ENCODE assay signal across 1 cellular context in the genomic region with DNA sequence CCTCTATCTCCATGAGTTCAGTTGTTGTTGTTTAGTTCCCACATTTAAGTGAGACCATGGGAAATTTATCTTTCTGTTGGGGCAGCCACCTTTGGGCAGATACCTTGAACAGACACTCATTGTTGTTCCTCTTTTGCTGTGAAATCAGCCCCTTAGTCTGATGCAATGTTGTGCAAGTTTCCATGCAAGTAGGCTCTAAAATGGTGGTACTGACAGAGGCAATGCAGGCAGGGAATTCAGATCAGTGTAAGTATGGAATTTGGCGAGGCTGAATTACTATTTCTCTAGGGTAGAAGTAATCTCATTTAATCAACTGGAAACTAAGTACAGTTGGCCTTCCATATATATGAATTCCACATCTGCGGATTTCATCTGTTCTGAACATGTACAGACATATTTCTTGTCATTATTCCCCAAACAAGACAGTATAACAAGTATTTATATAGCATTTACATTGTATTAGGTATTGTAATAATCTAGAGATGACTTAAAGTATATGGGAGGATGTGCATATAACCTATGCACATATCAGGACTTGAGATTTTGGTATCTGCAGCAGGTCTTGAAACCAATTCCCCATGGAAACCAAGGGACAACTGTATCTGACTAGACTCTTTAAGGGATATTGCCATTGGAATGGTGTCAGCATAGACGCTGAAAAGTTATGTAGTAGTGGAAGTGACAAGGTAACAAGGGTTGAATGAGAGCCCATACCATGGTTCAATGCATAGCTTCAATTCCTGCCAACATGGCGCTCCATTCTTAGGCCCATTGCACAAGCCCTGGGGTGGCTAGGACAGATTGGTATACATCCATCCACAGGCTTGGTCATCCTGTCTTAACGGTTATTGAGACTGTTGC.
A peak's percentile ranks its signal among the peaks of the same experiment; 100 is the strongest.
TF ChIP-seq lines count a peak whose summit lies in the region.

No MANE protein-coding gene starts in this region.

TF ChIP-seq in K562, 482 proteins besides CTCF, POLR2A, EP300 and RAD21 (continued from another document and continues in another):
- TF ChIP-seq E2F8 (IDR thresholded peaks at IDR 0.05; ENCODE audit: low read depth, partially characterized antibody) (no peak), EP400 (IDR thresholded peaks at IDR 0.05) (peak; percentile 24; the same call in 1 of the 2 replicates), POLR2AphosphoS5 (IDR thresholded peaks at IDR 0.05; ENCODE audit: control insufficient read depth, insufficient read depth, low read depth, low read length) (no peak), TEAD2 (tag; IDR thresholded peaks at IDR 0.05) (no peak), ZNF668 (CRISPR knock-in tag; IDR thresholded peaks at IDR 0.05) (no peak), ZSCAN32 (CRISPR knock-in tag; IDR thresholded peaks at IDR 0.05) (peak; percentile 95), REST (CRISPR knock-in tag; IDR thresholded peaks at IDR 0.05; ENCODE audit: low read depth) (0 out of 2 replicates have a peak, but pooled peaks have one; percentile 23), KLF1 (tag; IDR thresholded peaks at IDR 0.05) (no peak), VEZF1 (CRISPR knock-in tag; IDR thresholded peaks at IDR 0.05) (no peak), SMAD3 (CRISPR knock-in tag; conservative IDR thresholded peaks at IDR 0.05) (peak; percentile 69), ZNF695 (CRISPR knock-in tag; IDR thresholded peaks at IDR 0.05) (no peak), CGGBP1 (CRISPR knock-in tag; IDR thresholded peaks at IDR 0.05) (no peak), TEAD1 (CRISPR knock-in tag; IDR thresholded peaks at IDR 0.05) (peak in 1 of 2 experiments; percentile 69; a peak in 2 of 4 replicates), ZBTB7A (IDR thresholded peaks at IDR 0.05; ENCODE audit: borderline replicate concordance, control insufficient read depth, low read depth, low read length) (no peak), SNIP1 (IDR thresholded peaks at IDR 0.05; ENCODE audit: low read depth) (no peak), PCBP2 (IDR thresholded peaks at IDR 0.05; ENCODE audit: low read depth, low read length, poor library complexity, severe bottlenecking) (no peak), ERF (CRISPR knock-in tag; IDR thresholded peaks at IDR 0.05) (no peak), ZNF449 (CRISPR knock-in tag; IDR thresholded peaks at IDR 0.05) (peak; percentile 70; the same call in 1 of the 2 replicates), ZNF134 (CRISPR knock-in tag; conservative IDR thresholded peaks at IDR 0.05) (no peak; the same call in 1 of the 2 replicates), HDGF (IDR thresholded peaks at IDR 0.05) (no peak), ZNF146 (CRISPR knock-in tag; IDR thresholded peaks at IDR 0.05; ENCODE audit: unreplicated experiment) (no peak), JUN (IDR thresholded peaks at IDR 0.05; ENCODE audit: borderline replicate concordance, low read depth, low read length) (no peak), JUN (CRISPR knock-in tag; IDR thresholded peaks at IDR 0.05; ENCODE audit: borderline replicate concordance) (no peak), SRSF9 (IDR thresholded peaks at IDR 0.05; ENCODE audit: borderline replicate concordance, low read depth, low read length) (no peak), TAF7 (tag; IDR thresholded peaks at IDR 0.05) (no peak), ZNF217 (CRISPR knock-in tag; IDR thresholded peaks at IDR 0.05) (no peak), MEF2D (tag; conservative IDR thresholded peaks at IDR 0.05; ENCODE audit: low read depth) (no peak; the same call in 1 of the 2 replicates), CBFA2T3 (IDR thresholded peaks at IDR 0.05) (no peak), CBX1 (IDR thresholded peaks at IDR 0.05; ENCODE audit: low read depth) (no peak), ZNF583 (CRISPR knock-in tag; IDR thresholded peaks at IDR 0.05) (no peak), XRCC5 (IDR thresholded peaks at IDR 0.05; ENCODE audit: low read depth, low read length) (no peak)
- TF ChIP-seq, protein P1, sequence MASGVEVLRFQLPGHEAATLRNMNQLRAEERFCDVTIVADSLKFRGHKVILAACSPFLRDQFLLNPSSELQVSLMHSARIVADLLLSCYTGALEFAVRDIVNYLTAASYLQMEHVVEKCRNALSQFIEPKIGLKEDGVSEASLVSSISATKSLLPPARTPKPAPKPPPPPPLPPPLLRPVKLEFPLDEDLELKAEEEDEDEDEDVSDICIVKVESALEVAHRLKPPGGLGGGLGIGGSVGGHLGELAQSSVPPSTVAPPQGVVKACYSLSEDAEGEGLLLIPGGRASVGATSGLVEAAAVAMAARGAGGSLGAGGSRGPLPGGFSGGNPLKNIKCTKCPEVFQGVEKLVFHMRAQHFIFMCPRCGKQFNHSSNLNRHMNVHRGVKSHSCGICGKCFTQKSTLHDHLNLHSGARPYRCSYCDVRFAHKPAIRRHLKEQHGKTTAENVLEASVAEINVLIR (CRISPR knock-in tag; IDR thresholded peaks at IDR 0.05): 0 out of 2 replicates have a peak, but pooled peaks have one; percentile 21
- TF ChIP-seq, protein P2, sequence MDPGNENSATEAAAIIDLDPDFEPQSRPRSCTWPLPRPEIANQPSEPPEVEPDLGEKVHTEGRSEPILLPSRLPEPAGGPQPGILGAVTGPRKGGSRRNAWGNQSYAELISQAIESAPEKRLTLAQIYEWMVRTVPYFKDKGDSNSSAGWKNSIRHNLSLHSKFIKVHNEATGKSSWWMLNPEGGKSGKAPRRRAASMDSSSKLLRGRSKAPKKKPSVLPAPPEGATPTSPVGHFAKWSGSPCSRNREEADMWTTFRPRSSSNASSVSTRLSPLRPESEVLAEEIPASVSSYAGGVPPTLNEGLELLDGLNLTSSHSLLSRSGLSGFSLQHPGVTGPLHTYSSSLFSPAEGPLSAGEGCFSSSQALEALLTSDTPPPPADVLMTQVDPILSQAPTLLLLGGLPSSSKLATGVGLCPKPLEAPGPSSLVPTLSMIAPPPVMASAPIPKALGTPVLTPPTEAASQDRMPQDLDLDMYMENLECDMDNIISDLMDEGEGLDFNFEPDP (CRISPR knock-in tag; IDR thresholded peaks at IDR 0.05): no peak
- TF ChIP-seq, protein P3, sequence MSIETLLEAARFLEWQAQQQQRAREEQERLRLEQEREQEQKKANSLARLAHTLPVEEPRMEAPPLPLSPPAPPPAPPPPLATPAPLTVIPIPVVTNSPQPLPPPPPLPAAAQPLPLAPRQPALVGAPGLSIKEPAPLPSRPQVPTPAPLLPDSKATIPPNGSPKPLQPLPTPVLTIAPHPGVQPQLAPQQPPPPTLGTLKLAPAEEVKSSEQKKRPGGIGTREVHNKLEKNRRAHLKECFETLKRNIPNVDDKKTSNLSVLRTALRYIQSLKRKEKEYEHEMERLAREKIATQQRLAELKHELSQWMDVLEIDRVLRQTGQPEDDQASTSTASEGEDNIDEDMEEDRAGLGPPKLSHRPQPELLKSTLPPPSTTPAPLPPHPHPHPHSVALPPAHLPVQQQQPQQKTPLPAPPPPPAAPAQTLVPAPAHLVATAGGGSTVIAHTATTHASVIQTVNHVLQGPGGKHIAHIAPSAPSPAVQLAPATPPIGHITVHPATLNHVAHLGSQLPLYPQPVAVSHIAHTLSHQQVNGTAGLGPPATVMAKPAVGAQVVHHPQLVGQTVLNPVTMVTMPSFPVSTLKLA (conservative IDR thresholded peaks at IDR 0.05): no peak
- TF ChIP-seq, protein P4, sequence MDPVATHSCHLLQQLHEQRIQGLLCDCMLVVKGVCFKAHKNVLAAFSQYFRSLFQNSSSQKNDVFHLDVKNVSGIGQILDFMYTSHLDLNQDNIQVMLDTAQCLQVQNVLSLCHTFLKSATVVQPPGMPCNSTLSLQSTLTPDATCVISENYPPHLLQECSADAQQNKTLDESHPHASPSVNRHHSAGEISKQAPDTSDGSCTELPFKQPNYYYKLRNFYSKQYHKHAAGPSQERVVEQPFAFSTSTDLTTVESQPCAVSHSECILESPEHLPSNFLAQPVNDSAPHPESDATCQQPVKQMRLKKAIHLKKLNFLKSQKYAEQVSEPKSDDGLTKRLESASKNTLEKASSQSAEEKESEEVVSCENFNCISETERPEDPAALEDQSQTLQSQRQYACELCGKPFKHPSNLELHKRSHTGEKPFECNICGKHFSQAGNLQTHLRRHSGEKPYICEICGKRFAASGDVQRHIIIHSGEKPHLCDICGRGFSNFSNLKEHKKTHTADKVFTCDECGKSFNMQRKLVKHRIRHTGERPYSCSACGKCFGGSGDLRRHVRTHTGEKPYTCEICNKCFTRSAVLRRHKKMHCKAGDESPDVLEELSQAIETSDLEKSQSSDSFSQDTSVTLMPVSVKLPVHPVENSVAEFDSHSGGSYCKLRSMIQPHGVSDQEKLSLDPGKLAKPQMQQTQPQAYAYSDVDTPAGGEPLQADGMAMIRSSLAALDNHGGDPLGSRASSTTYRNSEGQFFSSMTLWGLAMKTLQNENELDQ (CRISPR knock-in tag; IDR thresholded peaks at IDR 0.05; ENCODE audit: borderline replicate concordance): no peak
